ENCODE assay signal across 26 cellular contexts in the genomic region with DNA sequence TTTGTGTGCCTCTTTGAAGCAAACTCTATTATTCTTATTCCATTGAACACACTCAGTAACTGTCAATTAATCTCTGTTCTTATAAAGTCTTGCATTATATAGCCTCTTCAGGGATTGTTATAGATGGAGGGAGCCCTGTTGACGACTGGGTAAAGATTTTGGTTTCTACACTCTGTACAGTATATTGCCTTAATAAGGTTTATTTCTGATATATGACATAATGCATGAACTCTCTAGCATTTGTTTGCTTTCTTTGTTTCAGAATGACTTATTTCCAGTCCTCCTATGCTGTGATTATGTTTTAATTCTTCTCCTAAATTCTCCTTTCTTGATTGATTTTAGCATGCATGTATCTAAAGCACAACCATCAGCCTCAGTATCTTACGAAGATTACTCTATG.
"Had no signal": no experiment of that assay in that cellular context is flagged by ENCODE, and none has a peak within 500 bp of the region (broad histone marks: within the 10 kb centered on the region; RNA-seq: fewer than 3 reads in every experiment).

No MANE protein-coding gene starts in this region.

- DNase-seq: nephron progenitor cell; nucleus accumbens; pancreas; psoas muscle; right cardiac atrium; right lobe of liver; sigmoid colon; small intestine; stimulated activated CD4-positive, alpha-beta T cell treated with anti-CD3 and anti-CD28 coated beads, Interleukin-15, amount 100 ng/mL, for 24 hours; stimulated activated CD4-positive, alpha-beta T cell treated with anti-CD3 and anti-CD28 coated beads, Interleukin-2, amount 100 ng/mL, for 24 hours; stimulated activated CD4-positive, alpha-beta T cell treated with anti-CD3 and anti-CD28 coated beads, Interleukin-2, amount 100 ng/mL, for 48 hours; stimulated activated CD4-positive, alpha-beta T cell treated with anti-CD3 and anti-CD28 coated beads, Interleukin-4, amount 100 ng/mL, for 24 hours; stimulated activated naive B cell treated with anti-CD40 and anti-IgM and Interleukin-4, amounts not matched to agents 10 μg/mL and 1 μg/mL and 100 μg/mL, for 72 hours; stimulated activated naive CD4-positive, alpha-beta T cell treated with Interleukin-2 at 50 U/mL for 16 hours; thyroid gland; trophoblast cell; upper lobe of left lung had no signal

- ATAC-seq: natural killer cell treated with Interleukin-12 subunit alpha and Interleukin-12 subunit beta and Interleukin-15 and Interleukin-18, amount 100 ng/mL, for 72 hours; psoas muscle; right cardiac atrium; right lobe of liver; stimulated activated effector memory CD8-positive, alpha-beta T cell treated with anti-CD3 and anti-CD28 coated beads, Interleukin-12 subunit alpha, Interleukin-12 subunit beta, amount 100 ng/mL, for 72 hours; stimulated activated naive B cell treated with anti-CD40 and anti-IgM and Interleukin-4, amounts not matched to agents 10 μg/mL and 1 μg/mL and 100 μg/mL, for 72 hours had no signal

- H3K27me3 Mint-ChIP-seq: natural killer cell treated with Interleukin-12 subunit alpha and Interleukin-12 subunit beta and Interleukin-15 and Interleukin-18, amount 100 ng/mL, for 72 hours; stimulated activated naive B cell treated with anti-CD40 and anti-IgM and Interleukin-4, amounts not matched to agents 10 μg/mL and 1 μg/mL and 100 μg/mL, for 72 hours; stimulated activated naive CD8-positive, alpha-beta T cell treated with anti-CD3 and anti-CD28 coated beads, Interleukin-15, Interleukin-2, amounts not matched to agents 100 ng/mL and 50 ng/mL, for 24 hours had no signal

- H3K36me3 ChIP-seq: neutrophil, pancreas, right lobe of liver, sigmoid colon, stomach, thoracic aorta, thyroid gland, tibial nerve, upper lobe of left lung, vagina had no signal

- H3K27ac Mint-ChIP-seq: natural killer cell treated with Interleukin-12 subunit alpha and Interleukin-12 subunit beta and Interleukin-15 and Interleukin-18, amount 100 ng/mL, for 72 hours; nephron progenitor cell; stimulated activated effector memory CD8-positive, alpha-beta T cell treated with anti-CD3 and anti-CD28 coated beads, Interleukin-12 subunit alpha, Interleukin-12 subunit beta, amount 100 ng/mL, for 72 hours; stimulated activated naive B cell treated with anti-CD40 and anti-IgM and Interleukin-4, amounts not matched to agents 10 μg/mL and 1 μg/mL and 100 μg/mL, for 72 hours; stimulated activated naive CD8-positive, alpha-beta T cell treated with anti-CD3 and anti-CD28 coated beads, Interleukin-15, Interleukin-2, amounts not matched to agents 100 ng/mL and 50 ng/mL, for 24 hours had no signal

- H3K9me3 Mint-ChIP-seq: natural killer cell treated with Interleukin-12 subunit alpha and Interleukin-12 subunit beta and Interleukin-15 and Interleukin-18, amount 100 ng/mL, for 72 hours; nephron progenitor cell; neural crest cell; stimulated activated effector memory CD8-positive, alpha-beta T cell treated with anti-CD3 and anti-CD28 coated beads, Interleukin-12 subunit alpha, Interleukin-12 subunit beta, amount 100 ng/mL, for 72 hours; stimulated activated naive B cell treated with anti-CD40 and anti-IgM and Interleukin-4, amounts not matched to agents 10 μg/mL and 1 μg/mL and 100 μg/mL, for 72 hours; stimulated activated naive CD8-positive, alpha-beta T cell treated with anti-CD3 and anti-CD28 coated beads, Interleukin-15, Interleukin-2, amounts not matched to agents 100 ng/mL and 50 ng/mL, for 24 hours had no signal

- H3K36me3 Mint-ChIP-seq: natural killer cell treated with Interleukin-12 subunit alpha and Interleukin-12 subunit beta and Interleukin-15 and Interleukin-18, amount 100 ng/mL, for 72 hours; stimulated activated effector memory CD8-positive, alpha-beta T cell treated with anti-CD3 and anti-CD28 coated beads, Interleukin-12 subunit alpha, Interleukin-12 subunit beta, amount 100 ng/mL, for 72 hours; stimulated activated naive B cell treated with anti-CD40 and anti-IgM and Interleukin-4, amounts not matched to agents 10 μg/mL and 1 μg/mL and 100 μg/mL, for 72 hours had no signal

- H3K4me3 Mint-ChIP-seq: natural killer cell treated with Interleukin-12 subunit alpha and Interleukin-12 subunit beta and Interleukin-15 and Interleukin-18, amount 100 ng/mL, for 72 hours; nephron progenitor cell; neural crest cell; stimulated activated effector memory CD8-positive, alpha-beta T cell treated with anti-CD3 and anti-CD28 coated beads, Interleukin-12 subunit alpha, Interleukin-12 subunit beta, amount 100 ng/mL, for 72 hours; stimulated activated naive B cell treated with anti-CD40 and anti-IgM and Interleukin-4, amounts not matched to agents 10 μg/mL and 1 μg/mL and 100 μg/mL, for 72 hours; stimulated activated naive CD8-positive, alpha-beta T cell treated with anti-CD3 and anti-CD28 coated beads, Interleukin-15, Interleukin-2, amounts not matched to agents 100 ng/mL and 50 ng/mL, for 24 hours had no signal

- H3K4me1 ChIP-seq: pancreas, psoas muscle, right lobe of liver, sigmoid colon, stomach, thyroid gland, tibial nerve, upper lobe of left lung, vagina had no signal

- H3K4me3 ChIP-seq: pancreas, psoas muscle, right lobe of liver, sigmoid colon, stomach, thoracic aorta, thyroid gland, tibial nerve, upper lobe of left lung, vagina had no signal

- H3K27me3 ChIP-seq: neutrophil, pancreas, right lobe of liver, sigmoid colon, stomach, thyroid gland, tibial nerve, upper lobe of left lung, vagina had no signal

- H3K9me3 ChIP-seq: neutrophil, pancreas, psoas muscle, right lobe of liver, sigmoid colon, stomach, thoracic aorta, thyroid gland, tibial nerve, upper lobe of left lung, vagina had no signal

- H3K4me1 Mint-ChIP-seq: nephron progenitor cell; neural crest cell; stimulated activated effector memory CD8-positive, alpha-beta T cell treated with anti-CD3 and anti-CD28 coated beads, Interleukin-12 subunit alpha, Interleukin-12 subunit beta, amount 100 ng/mL, for 72 hours; stimulated activated naive B cell treated with anti-CD40 and anti-IgM and Interleukin-4, amounts not matched to agents 10 μg/mL and 1 μg/mL and 100 μg/mL, for 72 hours had no signal

- H3K27ac ChIP-seq: neutrophil, pancreas, psoas muscle, right lobe of liver, sigmoid colon, stomach, thoracic aorta, thyroid gland, tibial nerve, upper lobe of left lung, vagina had no signal
